Comparison of ENCODE assay signal across 16 cellular contexts in genomic region chr3:107627962-107628542, GRCh38.
DNase-seq lines count a peak whose midpoint lies in the region; ATAC-seq, FAIRE-seq and TF ChIP-seq lines count a peak whose summit lies in the region.
"Had no signal": no experiment of that assay in that cellular context is flagged by ENCODE, and none has a peak within 500 bp of the region (broad histone marks: within the 10 kb centered on the region; RNA-seq: fewer than 3 reads in every experiment).

No MANE protein-coding gene starts in this region.

- H4K20me1 ChIP-seq in MM.1S (ENCODE audit: insufficient read depth, low read length), result no peaks in the 10 kb centered on the region
- no peaks in the 10 kb centered on the region for H4K20me1 ChIP-seq in GM12878 (ENCODE audit: control insufficient read depth, insufficient read depth)
- H4K20me1 ChIP-seq in osteoblast (ENCODE audit: insufficient read depth, low read length), result peaks cover 14% of the 10 kb centered on the region

- TF ChIP-seq CTCF in MM.1S (IDR thresholded peaks at IDR 0.05; ENCODE audit: low read length), result peak; percentile 25
- peak in 1 of 3 experiments; percentile 16; a peak in 2 of 6 replicates for TF ChIP-seq CTCF in GM12878 (IDR thresholded peaks at IDR 0.05 in 2 of 3, conservative IDR thresholded peaks at IDR 0.05 in 1 of 3; ENCODE audit: control insufficient read depth in 2 of 3, extremely low read depth in 1 of 3, insufficient read depth in 1 of 3, low read depth in 3 of 3, low read length in 3 of 3)
- peak; percentile 35 for TF ChIP-seq CTCF in osteoblast (IDR thresholded peaks at IDR 0.05; ENCODE audit: extremely low read depth, low read depth, low read length)
- no peak for TF ChIP-seq CTCF in gastrocnemius medialis (IDR thresholded peaks at IDR 0.05 in 4 of 5, conservative IDR thresholded peaks at IDR 0.05 in 1 of 5)

- TF ChIP-seq EP300 in GM12878 (IDR thresholded peaks at IDR 0.05; ENCODE audit: borderline replicate concordance in 1 of 2, control insufficient read depth in 1 of 2, low read depth in 2 of 2, low read length in 2 of 2), result no peak

- peak; percentile 22 for DNase-seq in DMS 273 (lab: John Stamatoyannopoulos, UW; ENCODE audit: unreplicated experiment)
- DNase-seq in DMS 273 treated with DMSO at 0.1 percent for 48 hours (lab: John Stamatoyannopoulos, UW), result no peak
- no peak for DNase-seq in MM.1S
- no peak for DNase-seq in GM12878 (ENCODE audit: low read depth, low spot score)
- DNase-seq in osteoblast (ENCODE audit: insufficient read length, low spot score, missing footprints), result no peak
- DNase-seq in stimulated activated CD8-positive, alpha-beta memory T cell treated with anti-CD3 and anti-CD28 coated beads, Interleukin-4, amount 100 ng/mL, for 48 hours, result no peak
- DNase-seq in gastrocnemius medialis, result no peak
- no peak for DNase-seq in Right ventricle myocardium inferior (ENCODE audit: missing footprints)
- DNase-seq: 8988T; activated CD4-positive, alpha-beta T cell treated with anti-CD3 and anti-CD28 coated beads for 4 hours; activated T-cell treated with anti-CD3 and anti-CD28 coated beads, Interleukin-2, amount 50 U/mL, for 24 hours; Caco-2; NCI-H2171; stimulated activated naive CD8-positive, alpha-beta T cell treated with anti-CD3 and anti-CD28 coated beads, Interleukin-15, Interleukin-2, amounts not matched to agents 100 U/mL and 50 U/mL, for 24 hours had no signal

- H2AFZ ChIP-seq in MM.1S (ENCODE audit: low read length) (no peak overlapping the region), GM12878 (ENCODE audit: control insufficient read depth, low read depth, low read length) (no peak overlapping the region), osteoblast (ENCODE audit: low read length) (no peak overlapping the region)

- no peak overlapping the region for H3K9ac ChIP-seq in MM.1S (ENCODE audit: low read length)
- H3K9ac ChIP-seq in GM12878 (ENCODE audit: control insufficient read depth, insufficient read depth, low read length), result no peak overlapping the region

- RAD21 ChIA-PET in GM12878 (lab: Charles Lee; ENCODE audit: unreplicated experiment), result interaction anchor here (3.4 to 3.9 kb wide), 2 partner anchors 29 to 48 kb away, joined by 10 to 17 read pairs; no protein-coding TSS in a partner anchor

- in situ Hi-C loops in GM12878 (cut with MboI), result no loop called here
- in situ Hi-C loops in gastrocnemius medialis (cut with MboI; ENCODE audit: low sequenced_read_pairs in 4 of 4), result no loop called here

- H3K4me2 ChIP-seq in MM.1S (ENCODE audit: low read depth, low read length) (no peak overlapping the region), GM12878 (ENCODE audit: control insufficient read depth, insufficient read depth) (no peak overlapping the region), osteoblast (ENCODE audit: insufficient read depth, low read length) (no peak overlapping the region)

- no TSS peak for BruUV-seq in GM12878 (replicated peaks; lab: Mats Ljungman, UMichigan)

- H3K36me3 ChIP-seq in MM.1S (replicated peaks; ENCODE audit: insufficient read depth, low read length) (no peaks in the 10 kb centered on the region), GM12878 (ENCODE audit: control insufficient read depth in 2 of 2, insufficient read depth in 2 of 2, low read length in 1 of 2) (no peaks in the 10 kb centered on the region), osteoblast (ENCODE audit: insufficient read depth, low read length) (no peaks in the 10 kb centered on the region), gastrocnemius medialis (no peaks in the 10 kb centered on the region)
- H3K36me3 ChIP-seq: esophagus muscularis mucosa, neutrophil had no signal

- no peaks in the 10 kb centered on the region for H3K79me2 ChIP-seq in MM.1S (ENCODE audit: low read length)
- H3K79me2 ChIP-seq in GM12878 (ENCODE audit: control insufficient read depth, insufficient read depth, low read length), result no peaks in the 10 kb centered on the region; the same call in none of the 2 replicates
- peaks cover 7% of the 10 kb centered on the region for H3K79me2 ChIP-seq in osteoblast (ENCODE audit: insufficient read depth, low read length)

- TF ChIP-seq POLR2A in GM12878 (IDR thresholded peaks at IDR 0.05; ENCODE audit: low read depth, low read length) (no peak), gastrocnemius medialis (IDR thresholded peaks at IDR 0.05) (no peak)

- intact Hi-C loops in GM12878 (cut with micrococcal nuclease; ENCODE audit: unreplicated experiment) (no loop called here), gastrocnemius medialis (cut with DNase I; ENCODE audit: low total_unique reads) (no loop called here), Right ventricle myocardium inferior (cut with DNase I) (no loop called here)

- no peak overlapping the region for H3K4me3 ChIP-seq in MM.1S (ENCODE audit: low read length)
- no peak overlapping the region for H3K4me3 ChIP-seq in GM12878
- H3K4me3 ChIP-seq in osteoblast (ENCODE audit: insufficient read depth, low read length), result no peak overlapping the region
- H3K4me3 ChIP-seq in gastrocnemius medialis, result no peak overlapping the region
- H3K4me3 ChIP-seq: esophagus muscularis mucosa had no signal

- ATAC-seq in GM12878 (peak; percentile 46; the same call in 1 of the 3 replicates), gastrocnemius medialis (no peak), Right ventricle myocardium inferior (no peak)
- ATAC-seq: stimulated activated naive CD8-positive, alpha-beta T cell treated with anti-CD3 and anti-CD28 coated beads, Interleukin-15, Interleukin-2, amounts not matched to agents 100 U/mL and 50 U/mL, for 24 hours had no signal

- no peak overlapping the region for H3K27ac ChIP-seq in MM.1S (ENCODE audit: low read length)
- H3K27ac ChIP-seq in GM12878 (ENCODE audit: control insufficient read depth, insufficient read depth), result no peak overlapping the region
- H3K27ac ChIP-seq in osteoblast (ENCODE audit: low read depth, low read length), result no peak overlapping the region
- H3K27ac ChIP-seq in gastrocnemius medialis, result no peak overlapping the region
- H3K27ac ChIP-seq: esophagus muscularis mucosa, neutrophil had no signal

- no peak for TF ChIP-seq RAD21 in GM12878 (IDR thresholded peaks at IDR 0.05; ENCODE audit: insufficient read depth, low read depth, low read length)

- H3K4me1 ChIP-seq in MM.1S (ENCODE audit: low read length) (peaks cover 11% of the 10 kb centered on the region; the same call in 1 of the 2 replicates), GM12878 (ENCODE audit: control insufficient read depth, insufficient read depth, low read length) (peaks cover 10% of the 10 kb centered on the region), osteoblast (ENCODE audit: insufficient read depth, low read length) (peaks cover 8% of the 10 kb centered on the region), gastrocnemius medialis (peaks cover 1 to 7% of the 10 kb centered on the region in 2 donors)
- H3K4me1 ChIP-seq: Caco-2 had no signal

- CTCF ChIA-PET in GM12878 (lab: Yijun Ruan, JAX), result interaction anchor here (0.9 to 8.1 kb wide), 11 partner anchors 9 to 127 kb away, joined by 3 to 47 read pairs (median 6); no protein-coding TSS in a partner anchor

- FAIRE-seq in GM12878 (lab: Jason Lieb, UNC), result no peak

- H3F3A ChIP-seq in MM.1S (ENCODE audit: insufficient read depth, low read length), result peaks cover 2% of the 10 kb centered on the region; the same call in 1 of the 2 replicates

- no peaks in the 10 kb centered on the region for H3K9me3 ChIP-seq in MM.1S (replicated peaks; ENCODE audit: insufficient read depth, low read length)
- no peaks in the 10 kb centered on the region for H3K9me3 ChIP-seq in GM12878 (replicated peaks; ENCODE audit: control insufficient read depth, insufficient read depth, low read length)
- no peaks in the 10 kb centered on the region for H3K9me3 ChIP-seq in osteoblast (ENCODE audit: low read depth, low read length)
- no peaks in the 10 kb centered on the region for H3K9me3 ChIP-seq in gastrocnemius medialis
- H3K9me3 ChIP-seq: Caco-2, esophagus muscularis mucosa, neutrophil had no signal

- SMC1A ChIA-PET in GM12878 (lab: Charles Lee; ENCODE audit: uncharacterized antibody, unreplicated experiment), result interaction anchor here (0.6 to 2.7 kb wide), 11 partner anchors 11 to 113 kb away, joined by 3 to 24 read pairs (median 4); no protein-coding TSS in a partner anchor

- no peaks in the 10 kb centered on the region for H3K9me2 ChIP-seq in MM.1S (replicated peaks; ENCODE audit: insufficient read depth, low read length)

- H3K27me3 ChIP-seq in MM.1S (replicated peaks; ENCODE audit: insufficient read depth, low read length) (no peaks in the 10 kb centered on the region), GM12878 (replicated peaks in 1 of 2; ENCODE audit: control insufficient read depth in 2 of 2, insufficient read depth in 2 of 2, low read length in 1 of 2) (no peaks in the 10 kb centered on the region), osteoblast (ENCODE audit: insufficient read depth, low read length) (no peaks in the 10 kb centered on the region), gastrocnemius medialis (no peaks in the 10 kb centered on the region)
- H3K27me3 ChIP-seq: esophagus muscularis mucosa, neutrophil had no signal

- POLR2A ChIA-PET in GM12878 (lab: Charles Lee), result interaction anchor here (1.4 kb wide), 1 partner anchor 26 kb away, joined by 3 read pairs; no protein-coding TSS in a partner anchor

TF ChIP-seq in GM12878, 131 proteins besides CTCF, POLR2A, EP300 and RAD21 (continues in another document):
- no peak for TF ChIP-seq ATF3 (IDR thresholded peaks at IDR 0.05; ENCODE audit: borderline replicate concordance, extremely low read depth, low read depth, low read length)
- no peak for TF ChIP-seq PAX8 (IDR thresholded peaks at IDR 0.05)
- no peak for TF ChIP-seq POU2F2 (IDR thresholded peaks at IDR 0.05; ENCODE audit: borderline replicate concordance, low read depth, low read length)
- TF ChIP-seq JUND (IDR thresholded peaks at IDR 0.05; ENCODE audit: low read depth, low read length), result no peak
- no peak for TF ChIP-seq SUPT20H (IDR thresholded peaks at IDR 0.05; ENCODE audit: borderline replicate concordance, control insufficient read depth, low read depth, low read length)
- no peak for TF ChIP-seq ZNF384 (IDR thresholded peaks at IDR 0.05; ENCODE audit: borderline replicate concordance, low read depth, low read length)
- no peak for TF ChIP-seq NR2C2 (IDR thresholded peaks at IDR 0.05; ENCODE audit: borderline replicate concordance, control insufficient read depth, insufficient read length, low read depth)
- TF ChIP-seq ETV6 (conservative IDR thresholded peaks at IDR 0.05 in 1 of 2, IDR thresholded peaks at IDR 0.05 in 1 of 2; ENCODE audit: borderline replicate concordance in 1 of 2, low read depth in 1 of 2), result no peak

Comparison
In these comparisons a context has a peak if more than half of its experiments do, and no peak if none do; other contexts are left out.
1. CTCF ChIP-seq: peak in MM.1S (single experiment) and osteoblast (single experiment); none in gastrocnemius medialis (0 of 5).